ENCODE assay signal across 8 cellular contexts in the genomic region with DNA sequence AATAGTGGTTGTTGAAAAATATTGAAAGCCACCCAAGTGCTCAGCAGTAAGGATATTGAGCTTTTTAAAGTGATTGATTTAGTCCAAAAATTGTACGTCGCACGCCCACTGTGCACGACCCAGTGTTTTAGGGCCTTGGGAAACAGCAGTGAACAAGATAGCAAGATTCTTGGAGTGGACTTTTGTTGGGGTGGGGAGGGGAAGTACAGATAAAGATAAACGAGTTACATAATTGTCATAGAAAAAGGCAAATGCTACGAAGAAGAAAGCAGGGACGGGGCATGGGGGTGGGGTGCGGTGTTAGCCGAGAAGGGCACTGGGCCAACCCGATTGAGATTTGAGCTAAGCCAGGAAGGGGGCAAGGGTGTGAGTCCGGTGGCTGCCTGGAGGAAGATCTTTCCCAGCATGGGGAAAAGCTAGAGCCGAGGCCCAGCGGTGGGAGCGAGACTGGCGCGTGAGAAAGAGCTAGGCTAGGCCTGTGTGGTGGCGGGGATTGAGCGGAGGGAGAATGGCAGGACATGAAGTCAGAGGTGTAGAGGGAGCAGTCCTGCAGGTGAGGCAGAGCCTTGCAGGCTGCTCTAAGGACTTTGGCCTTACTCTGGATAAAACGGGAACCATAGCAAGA. TPM values are rescaled to one million over a fixed set of nuclear protein-coding genes. Genes with fewer than 3 reads are reported as not detected.
DNase-seq lines count a peak whose midpoint lies in the region; ATAC-seq and TF ChIP-seq lines count a peak whose summit lies in the region.

No MANE protein-coding gene starts in this region.

- peak overlapping the region; percentile 90 to 99 (median 95) for H3K27ac ChIP-seq in BLaER1 treated with 17β-estradiol and CSF1 and Interleukin-3, amounts not matched to agents 10 nM and 100 nM
- peak overlapping the region; percentile 91 for H3K27ac ChIP-seq in MM.1S (ENCODE audit: low read length)

- peaks cover 2% of the 10 kb centered on the region for H3F3A ChIP-seq in MM.1S (ENCODE audit: insufficient read depth, low read length)

- peaks cover 34 to 47% (median 42%) of the 10 kb centered on the region in 11 experiments; a peak in 21 of 22 replicates for H4K20me1 ChIP-seq in BLaER1 treated with 17β-estradiol and CSF1 and Interleukin-3, amounts not matched to agents 10 nM and 100 nM
- H4K20me1 ChIP-seq in MM.1S (ENCODE audit: insufficient read depth, low read length) = peaks cover 14% of the 10 kb centered on the region; the same call in 1 of the 2 replicates

- peak overlapping the region; percentile 72 to 86 (median 77) for H3K4me3 ChIP-seq in BLaER1 treated with 17β-estradiol and CSF1 and Interleukin-3, amounts not matched to agents 10 nM and 100 nM
- peak overlapping the region; percentile 99 for H3K4me3 ChIP-seq in MM.1S (ENCODE audit: low read length)

- peak; percentile 42 for ATAC-seq in omental fat pad (ENCODE audit: low FRiP score)

- H3K27me3 Mint-ChIP-seq in activated T-helper 2 cell treated with anti-CD3 and anti-CD28 coated beads, Interferon-gamma antibody, Interleukin-2, Interleukin-4, amounts not matched to agents 10 μg/mL and 5 μg/mL and 100 μg/mL, durations not matched to agents 14 hours and 24 hours and 36 hours (ENCODE audit: low read depth) = no peaks in the 10 kb centered on the region

- peaks cover 51% of the 10 kb centered on the region for H3K79me2 ChIP-seq in MM.1S (ENCODE audit: low read length)

- peaks cover 33 to 41% (median 40%) of the 10 kb centered on the region in 11 experiments for H3K36me3 ChIP-seq in BLaER1 treated with 17β-estradiol and CSF1 and Interleukin-3, amounts not matched to agents 10 nM and 100 nM
- H3K36me3 ChIP-seq in MM.1S (replicated peaks; ENCODE audit: insufficient read depth, low read length) = no peaks in the 10 kb centered on the region; the same call in 1 of the 2 replicates

- TF ChIP-seq CTCF in MM.1S (IDR thresholded peaks at IDR 0.05; ENCODE audit: low read length) (0 out of 2 replicates have a peak, but pooled peaks have one; percentile 11), omental fat pad (IDR thresholded peaks at IDR 0.05) (no peak)

- DNase-seq in GM19238 (ENCODE audit: insufficient read length, low spot score) = peak; percentile 34
- DNase-seq in MM.1S = peak; percentile 46
- DNase-seq in activated T-helper 2 cell treated with anti-CD3 and anti-CD28 coated beads, Interferon-gamma antibody, Interleukin-2, Interleukin-4, amounts not matched to agents 10 μg/mL and 5 μg/mL and 100 μg/mL, durations not matched to agents 14 hours and 24 hours and 36 hours (ENCODE audit: low spot score) = peak; percentile 34
- peak; percentile 58 for DNase-seq in germinal center (ENCODE audit: low spot score)
- no peak for DNase-seq in omental fat pad (ENCODE audit: low spot score)
- DNase-seq in NK-92 (lab: John Stamatoyannopoulos, UW; ENCODE audit: unreplicated experiment) = no peak
- DNase-seq in GDM1 (lab: John Stamatoyannopoulos, UW) = no peak

- peak overlapping the region; percentile 100 for H3K27ac Mint-ChIP-seq in activated T-helper 2 cell treated with anti-CD3 and anti-CD28 coated beads, Interferon-gamma antibody, Interleukin-2, Interleukin-4, amounts not matched to agents 10 μg/mL and 5 μg/mL and 100 μg/mL, durations not matched to agents 14 hours and 24 hours and 36 hours

- H3K36me3 Mint-ChIP-seq in activated T-helper 2 cell treated with anti-CD3 and anti-CD28 coated beads, Interferon-gamma antibody, Interleukin-2, Interleukin-4, amounts not matched to agents 10 μg/mL and 5 μg/mL and 100 μg/mL, durations not matched to agents 14 hours and 24 hours and 36 hours (ENCODE audit: low read depth) = peaks cover 41% of the 10 kb centered on the region

- H3K9me3 ChIP-seq in BLaER1 treated with 17β-estradiol and CSF1 and Interleukin-3, amounts not matched to agents 10 nM and 100 nM (replicated peaks in 1 of 11) = peaks cover 2 to 5% (median 3%) of the 10 kb centered on the region in 11 experiments; a peak in 16 of 22 replicates
- H3K9me3 ChIP-seq in MM.1S (replicated peaks; ENCODE audit: insufficient read depth, low read length) = no peaks in the 10 kb centered on the region

- H3K4me1 Mint-ChIP-seq in activated T-helper 2 cell treated with anti-CD3 and anti-CD28 coated beads, Interferon-gamma antibody, Interleukin-2, Interleukin-4, amounts not matched to agents 10 μg/mL and 5 μg/mL and 100 μg/mL, durations not matched to agents 14 hours and 24 hours and 36 hours (ENCODE audit: low read depth) = peaks cover 23% of the 10 kb centered on the region

- intact Hi-C loops in activated T-helper 2 cell treated with anti-CD3 and anti-CD28 coated beads, Interferon-gamma antibody, Interleukin-2, Interleukin-4, amounts not matched to agents 10 μg/mL and 5 μg/mL and 100 μg/mL, durations not matched to agents 14 hours and 24 hours and 36 hours (cut with micrococcal nuclease) = loop anchor here (1.0 to 5.0 kb wide), 7 partner anchors 46 to 324 kb away; a partner anchor contains a TSS

- peak overlapping the region; percentile 91 for H3K4me3 Mint-ChIP-seq in activated T-helper 2 cell treated with anti-CD3 and anti-CD28 coated beads, Interferon-gamma antibody, Interleukin-2, Interleukin-4, amounts not matched to agents 10 μg/mL and 5 μg/mL and 100 μg/mL, durations not matched to agents 14 hours and 24 hours and 36 hours (ENCODE audit: low read depth)

- H3K9me2 ChIP-seq in MM.1S (replicated peaks; ENCODE audit: insufficient read depth, low read length) = no peaks in the 10 kb centered on the region

- peaks cover 16 to 26% (median 21%) of the 10 kb centered on the region in 10 experiments for H3K4me1 ChIP-seq in BLaER1 treated with 17β-estradiol and CSF1 and Interleukin-3, amounts not matched to agents 10 nM and 100 nM
- H3K4me1 ChIP-seq in MM.1S (ENCODE audit: low read length) = peaks cover 4% of the 10 kb centered on the region

- peak overlapping the region; percentile 90 to 98 (median 95) for H3K4me2 ChIP-seq in BLaER1 treated with 17β-estradiol and CSF1 and Interleukin-3, amounts not matched to agents 10 nM and 100 nM
- peak overlapping the region; percentile 67 for H3K4me2 ChIP-seq in MM.1S (ENCODE audit: low read depth, low read length)

- H3K9ac ChIP-seq in BLaER1 treated with 17β-estradiol and CSF1 and Interleukin-3, amounts not matched to agents 10 nM and 100 nM = peak overlapping the region; percentile 84 to 98 (median 94)
- H3K9ac ChIP-seq in MM.1S (ENCODE audit: low read length) = peak overlapping the region; percentile 93

- no peaks in the 10 kb centered on the region for H3K9me3 Mint-ChIP-seq in activated T-helper 2 cell treated with anti-CD3 and anti-CD28 coated beads, Interferon-gamma antibody, Interleukin-2, Interleukin-4, amounts not matched to agents 10 μg/mL and 5 μg/mL and 100 μg/mL, durations not matched to agents 14 hours and 24 hours and 36 hours

- peak overlapping the region; percentile 72 for H2AFZ ChIP-seq in MM.1S (ENCODE audit: low read length)

- H3K27me3 ChIP-seq in BLaER1 treated with 17β-estradiol and CSF1 and Interleukin-3, amounts not matched to agents 10 nM and 100 nM = no peaks in the 10 kb centered on the region
- no peaks in the 10 kb centered on the region for H3K27me3 ChIP-seq in MM.1S (replicated peaks; ENCODE audit: insufficient read depth, low read length)

RNA-seq across cellular contexts. Expression of a gene that starts 0.5 kb away (rescaled TPM):
- 10.1 and 10.5 TPM in 2 replicates for total RNA-seq in activated T-helper 2 cell treated with anti-CD3 and anti-CD28 coated beads, Interferon-gamma antibody, Interleukin-2, Interleukin-4, amounts not matched to agents 10 μg/mL and 5 μg/mL and 100 μg/mL, durations not matched to agents 14 hours and 24 hours and 36 hours
- total RNA-seq in omental fat pad = 10 to 100 TPM in 2 of 4 donors, 1 to 10 TPM in 2; 8.4 to 12.6 (median 10.4) TPM

RNA-seq across cellular contexts. Expression of a gene that starts 0.7 kb away (rescaled TPM):
- total RNA-seq in activated T-helper 2 cell treated with anti-CD3 and anti-CD28 coated beads, Interferon-gamma antibody, Interleukin-2, Interleukin-4, amounts not matched to agents 10 μg/mL and 5 μg/mL and 100 μg/mL, durations not matched to agents 14 hours and 24 hours and 36 hours = 21.8 and 23.8 TPM in 2 replicates
- total RNA-seq in omental fat pad = 10 to 100 TPM in 1 of 4 donors, 1 to 10 TPM in 3; 8.1 to 12.5 (median 8.8) TPM

RNA-seq across cellular contexts. Expression of a gene that starts 25.9 kb away (rescaled TPM):
- total RNA-seq in activated T-helper 2 cell treated with anti-CD3 and anti-CD28 coated beads, Interferon-gamma antibody, Interleukin-2, Interleukin-4, amounts not matched to agents 10 μg/mL and 5 μg/mL and 100 μg/mL, durations not matched to agents 14 hours and 24 hours and 36 hours = 47.6 and 48.7 TPM in 2 replicates
- total RNA-seq in omental fat pad = 10 to 100 TPM; 25.3 to 51.2 (median 39.3) TPM

Comparison
In these comparisons a context has a peak if more than half of its experiments do, and no peak if none do; other contexts are left out.
1. DNase-seq: peak in GM19238 (single experiment), MM.1S (single experiment), activated T-helper 2 cell treated with anti-CD3 and anti-CD28 coated beads, Interferon-gamma antibody, Interleukin-2, Interleukin-4, amounts not matched to agents 10 μg/mL and 5 μg/mL and 100 μg/mL, durations not matched to agents 14 hours and 24 hours and 36 hours (single experiment) and germinal center (single experiment); none in omental fat pad (single experiment), NK-92 (single experiment) and GDM1 (single experiment).